Comparison of ENCODE assay signal across 8 cellular contexts in genomic region chr7:131072505-131073091, GRCh38.
DNase-seq lines count a peak whose midpoint lies in the region; ATAC-seq and TF ChIP-seq lines count a peak whose summit lies in the region.

No MANE protein-coding gene starts in this region.

- peak overlapping the region in 3 of 4 donors; percentile 11 to 56 (median 31) for H3K4me3 Mint-ChIP-seq in IgD-negative memory B cell
- H3K4me3 Mint-ChIP-seq in activated CD8-positive, alpha-beta T cell treated with anti-CD3 and anti-CD28 coated beads, Interleukin-2, amount 10 ng/mL, durations not matched to agents 7 days and 5 days: no peak overlapping the region

- H3K27me3 Mint-ChIP-seq in IgD-negative memory B cell: no peaks in the 10 kb centered on the region
- no peaks in the 10 kb centered on the region for H3K27me3 Mint-ChIP-seq in activated CD8-positive, alpha-beta T cell treated with anti-CD3 and anti-CD28 coated beads, Interleukin-2, amount 10 ng/mL, durations not matched to agents 7 days and 5 days (ENCODE audit: low read depth)

- TF ChIP-seq CTCF in GM20000 (IDR thresholded peaks at IDR 0.05; ENCODE audit: extremely low read depth, missing control alignments): no peak

- peaks cover 6% of the 10 kb centered on the region for H3K36me3 Mint-ChIP-seq in IgD-negative memory B cell
- H3K36me3 Mint-ChIP-seq in activated CD8-positive, alpha-beta T cell treated with anti-CD3 and anti-CD28 coated beads, Interleukin-2, amount 10 ng/mL, durations not matched to agents 7 days and 5 days (ENCODE audit: low read depth): peaks cover 5% of the 10 kb centered on the region

- H3K4me1 Mint-ChIP-seq in IgD-negative memory B cell: peaks cover 42 to 68% (median 63%) of the 10 kb centered on the region in 3 donors
- H3K4me1 Mint-ChIP-seq in activated CD8-positive, alpha-beta T cell treated with anti-CD3 and anti-CD28 coated beads, Interleukin-2, amount 10 ng/mL, durations not matched to agents 7 days and 5 days (ENCODE audit: low read depth): peaks cover 20% of the 10 kb centered on the region

- peak; percentile 16 for ATAC-seq in activated CD8-positive, alpha-beta T cell treated with anti-CD3 and anti-CD28 coated beads, Interleukin-2, amount 10 ng/mL, durations not matched to agents 7 days and 5 days
- ATAC-seq in GM18868 (IDR thresholded peaks at IDR 0.05; ENCODE audit: unreplicated experiment): no peak
- ATAC-seq in GM19023 (IDR thresholded peaks at IDR 0.05; ENCODE audit: unreplicated experiment): no peak

- peak overlapping the region in 2 of 3 donors; percentile 53 to 82 for H3K27ac Mint-ChIP-seq in IgD-negative memory B cell
- H3K27ac Mint-ChIP-seq in activated CD8-positive, alpha-beta T cell treated with anti-CD3 and anti-CD28 coated beads, Interleukin-2, amount 10 ng/mL, durations not matched to agents 7 days and 5 days: no peak overlapping the region

- POLR2A ChIA-PET in activated CD8-positive, alpha-beta T cell treated with anti-CD3 and anti-CD28 coated beads, Interleukin-2, amount 10 ng/mL, durations not matched to agents 7 days and 5 days (lab: Charles Lee): no interaction called here

- no peaks in the 10 kb centered on the region for H3K9me3 Mint-ChIP-seq in IgD-negative memory B cell
- H3K9me3 Mint-ChIP-seq in activated CD8-positive, alpha-beta T cell treated with anti-CD3 and anti-CD28 coated beads, Interleukin-2, amount 10 ng/mL, durations not matched to agents 7 days and 5 days (ENCODE audit: insufficient read depth): no peaks in the 10 kb centered on the region

- peak; percentile 20 for DNase-seq in AG20443 (ENCODE audit: low spot score)
- DNase-seq in activated CD8-positive, alpha-beta T cell treated with anti-CD3 and anti-CD28 coated beads, Interleukin-2, amount 10 ng/mL, durations not matched to agents 7 days and 5 days: no peak
- peak; percentile 73 for DNase-seq in iPS-NIHi11 (ENCODE audit: low spot score)
- no peak for DNase-seq in GM20000 (ENCODE audit: low spot score)
- DNase-seq in occipital lobe (lab: John Stamatoyannopoulos, UW): no peak

- CTCF ChIA-PET in activated CD8-positive, alpha-beta T cell treated with anti-CD3 and anti-CD28 coated beads, Interleukin-2, amount 10 ng/mL, durations not matched to agents 7 days and 5 days (lab: Charles Lee): interaction anchor here (0.6 to 1.3 kb wide), 7 partner anchors 15 to 440 kb away, joined by 3 to 6 read pairs (median 3); no protein-coding TSS in a partner anchor

Comparison
In these comparisons a context has a peak if more than half of its experiments do, and no peak if none do; other contexts are left out.
1. DNase-seq: peak in AG20443 (single experiment) and iPS-NIHi11 (single experiment); none in activated CD8-positive, alpha-beta T cell treated with anti-CD3 and anti-CD28 coated beads, Interleukin-2, amount 10 ng/mL, durations not matched to agents 7 days and 5 days (single experiment), GM20000 (single experiment) and occipital lobe (single experiment).